In the genomic region with DNA sequence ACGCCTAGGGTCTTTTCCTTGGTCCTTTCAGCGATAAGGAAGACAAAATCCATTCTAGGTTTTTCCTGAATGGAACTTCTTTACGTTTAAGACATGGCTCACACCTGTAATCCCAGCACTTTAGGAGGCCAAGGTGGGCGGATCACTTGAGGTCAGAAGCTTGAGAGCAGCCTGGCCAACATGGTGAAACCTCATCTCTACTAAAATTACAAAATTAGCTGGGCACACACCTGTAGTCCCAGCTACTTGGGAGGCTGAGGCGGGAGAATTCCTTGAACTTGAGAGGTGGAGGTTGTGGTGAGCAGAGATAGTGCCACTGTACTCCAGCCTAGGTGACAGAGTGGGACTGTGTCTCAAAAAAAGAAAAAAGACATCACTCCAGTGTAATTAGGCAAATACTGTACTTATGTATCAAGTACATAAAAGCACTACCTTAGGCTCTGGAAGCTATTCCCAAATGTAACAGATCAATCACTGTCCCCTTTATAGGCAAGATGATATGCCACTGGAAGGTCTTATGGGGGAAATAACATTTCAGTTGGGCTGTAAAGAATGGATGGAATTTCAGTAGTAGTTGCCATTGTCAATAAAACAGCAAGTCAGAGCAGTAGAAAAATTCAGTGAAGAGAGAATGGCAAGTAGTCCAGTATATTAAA, we compare ENCODE assay signal across 15 cellular contexts. TPM values are rescaled to one million over a fixed set of nuclear protein-coding genes. Genes with fewer than 3 reads are reported as not detected.
A peak's percentile ranks its signal among the peaks of the same experiment; 100 is the strongest.
DNase-seq lines count a peak whose midpoint lies in the region; ATAC-seq and TF ChIP-seq lines count a peak whose summit lies in the region.
"Had no signal": no experiment of that assay in that cellular context is flagged by ENCODE, and none has a peak within 500 bp of the region (broad histone marks: within the 10 kb centered on the region; RNA-seq: fewer than 3 reads in every experiment).

No MANE protein-coding gene starts in this region.

- H3K4me1 ChIP-seq in DOHH2 (ENCODE audit: control insufficient read depth, low read length) = peaks cover 80% of the 10 kb centered on the region

- peak overlapping the region; percentile 87 for H3K4me2 ChIP-seq in DOHH2 (ENCODE audit: low read length)
- H3K4me2 ChIP-seq: GM23338 had no signal

- POLR2A ChIA-PET in CD4-positive, alpha-beta T cell (lab: Charles Lee) = interaction anchor here (1.1 to 12.4 kb wide), 3 partner anchors 17 to 111 kb away, joined by 3 to 300 read pairs (median 254); no protein-coding TSS in a partner anchor

- H3K36me3 ChIP-seq in DOHH2 (ENCODE audit: control insufficient read depth, low read length) = peaks cover 42% of the 10 kb centered on the region
- H3K36me3 ChIP-seq: left lung had no signal

- peaks cover 30% of the 10 kb centered on the region for H4K20me1 ChIP-seq in DOHH2 (ENCODE audit: control insufficient read depth, insufficient read depth, low read depth, low read length)

- H3K9me3 Mint-ChIP-seq in CD4-positive, alpha-beta T cell = no peaks in the 10 kb centered on the region
- H3K9me3 Mint-ChIP-seq in immature natural killer cell = no peaks in the 10 kb centered on the region
- H3K9me3 Mint-ChIP-seq: CD14-positive monocyte, GM23338 had no signal

- H3K79me2 ChIP-seq in DOHH2 (ENCODE audit: control insufficient read depth, low read length) = peaks cover 100% of the 10 kb centered on the region

- H3K9me3 ChIP-seq in CD4-positive, alpha-beta T cell (ENCODE audit: control insufficient read depth, low read length) = no peaks in the 10 kb centered on the region
- H3K9me3 ChIP-seq in DOHH2 (ENCODE audit: control insufficient read depth, insufficient read depth, low read length) = no peaks in the 10 kb centered on the region
- H3K9me3 ChIP-seq: left lung had no signal

- no peak for TF ChIP-seq CTCF in CD4-positive, alpha-beta T cell (IDR thresholded peaks at IDR 0.05)
- TF ChIP-seq CTCF in DOHH2 (IDR thresholded peaks at IDR 0.05; ENCODE audit: low read depth, low read length, poor library complexity, severe bottlenecking) = no peak

- peaks cover 7% of the 10 kb centered on the region for H3K27me3 Mint-ChIP-seq in CD4-positive, alpha-beta T cell
- H3K27me3 Mint-ChIP-seq in immature natural killer cell (ENCODE audit: low read depth in 3 of 3) = peaks cover 7 to 15% (median 12%) of the 10 kb centered on the region in 3 donors

- no peaks in the 10 kb centered on the region for H3K27me3 ChIP-seq in CD4-positive, alpha-beta T cell (ENCODE audit: control insufficient read depth, insufficient read depth, low read length)
- no peaks in the 10 kb centered on the region for H3K27me3 ChIP-seq in DOHH2 (ENCODE audit: control insufficient read depth, low read length)
- H3K27me3 ChIP-seq: left lung had no signal

- ATAC-seq in CD4-positive, alpha-beta T cell (ENCODE audit: poor library complexity) = no peak
- ATAC-seq in GM21423 (IDR thresholded peaks at IDR 0.05; ENCODE audit: unreplicated experiment) = no peak
- ATAC-seq: GM23338, left lung had no signal

- intact Hi-C loops in CD4-positive, alpha-beta T cell (cut with DNase I, micrococcal nuclease) = loop anchor here in 1 of 2 experiments (5.0 kb wide), 1 partner anchor 39 kb away; no protein-coding TSS in a partner anchor

- H3K27ac ChIP-seq in CD4-positive, alpha-beta T cell (ENCODE audit: low read depth, low read length) = peak overlapping the region; percentile 97
- 0 out of 2 replicates have a peak overlapping the region, but pooled peaks have one; percentile 7 for H3K27ac ChIP-seq in DOHH2 (ENCODE audit: low read depth, low read length)
- H3K27ac ChIP-seq: left lung had no signal

- peaks cover 11% of the 10 kb centered on the region for H3F3A ChIP-seq in DOHH2 (ENCODE audit: control insufficient read depth, insufficient read depth)

- CTCF ChIA-PET in CD4-positive, alpha-beta T cell (lab: Charles Lee) = no interaction called here

- H3K36me3 Mint-ChIP-seq in CD4-positive, alpha-beta T cell (ENCODE audit: low read depth) = peaks cover 64% of the 10 kb centered on the region
- peaks cover 0 to 3% (median 0%) of the 10 kb centered on the region in 3 donors for H3K36me3 Mint-ChIP-seq in immature natural killer cell

- H3K4me3 ChIP-seq in DOHH2 (ENCODE audit: low read length) = peak overlapping the region; percentile 83
- H3K4me3 ChIP-seq: GM23338, left lung had no signal

- peaks cover 79% of the 10 kb centered on the region for H3K4me1 Mint-ChIP-seq in CD4-positive, alpha-beta T cell (ENCODE audit: low read depth)
- peaks cover 78 to 84% of the 10 kb centered on the region in 2 donors for H3K4me1 Mint-ChIP-seq in immature natural killer cell

- no peaks in the 10 kb centered on the region for H3K9me2 ChIP-seq in DOHH2 (replicated peaks; ENCODE audit: control insufficient read depth, low read length)

- H3K27ac Mint-ChIP-seq in CD4-positive, alpha-beta T cell = peak overlapping the region; percentile 98
- peak overlapping the region; percentile 77 to 98 (median 93) for H3K27ac Mint-ChIP-seq in immature natural killer cell
- H3K27ac Mint-ChIP-seq: GM23338 had no signal

- H3K4me3 Mint-ChIP-seq in CD4-positive, alpha-beta T cell = peak overlapping the region; percentile 49
- peak overlapping the region; percentile 48 to 83 (median 54) for H3K4me3 Mint-ChIP-seq in immature natural killer cell
- H3K4me3 Mint-ChIP-seq: CD14-positive monocyte, GM23338 had no signal

- no peak for DNase-seq in CD4-positive, alpha-beta T cell
- DNase-seq in SHP77 treated with DMSO at 0.1 percent for 48 hours (lab: John Stamatoyannopoulos, UW) (peak; percentile 48), immature natural killer cell (no peak), globus pallidus (ENCODE audit: low spot score) (no peak), cerebellar cortex (ENCODE audit: low spot score) (no peak)
- DNase-seq: activated CD8-positive, alpha-beta memory T cell treated with anti-CD3 and anti-CD28 coated beads for 24 hours; amniotic stem cell; dermis blood vessel endothelial cell; hippocampal formation; left lung; stimulated activated CD4-positive, alpha-beta T cell treated with anti-CD3 and anti-CD28 coated beads, Interleukin-1b, Interleukin-23, amount 100 ng/mL, for 48 hours had no signal

RNA-seq across cellular contexts. Expression of gene STK17A, which starts 5.7 kb away (rescaled TPM):
- 100 to 1,000 TPM; 213 to 218 TPM for total RNA-seq in CD4-positive, alpha-beta T cell
- 100 to 1,000 TPM; 255 to 300 (median 271) TPM for polyA plus RNA-seq in immature natural killer cell
